In the genomic region with DNA sequence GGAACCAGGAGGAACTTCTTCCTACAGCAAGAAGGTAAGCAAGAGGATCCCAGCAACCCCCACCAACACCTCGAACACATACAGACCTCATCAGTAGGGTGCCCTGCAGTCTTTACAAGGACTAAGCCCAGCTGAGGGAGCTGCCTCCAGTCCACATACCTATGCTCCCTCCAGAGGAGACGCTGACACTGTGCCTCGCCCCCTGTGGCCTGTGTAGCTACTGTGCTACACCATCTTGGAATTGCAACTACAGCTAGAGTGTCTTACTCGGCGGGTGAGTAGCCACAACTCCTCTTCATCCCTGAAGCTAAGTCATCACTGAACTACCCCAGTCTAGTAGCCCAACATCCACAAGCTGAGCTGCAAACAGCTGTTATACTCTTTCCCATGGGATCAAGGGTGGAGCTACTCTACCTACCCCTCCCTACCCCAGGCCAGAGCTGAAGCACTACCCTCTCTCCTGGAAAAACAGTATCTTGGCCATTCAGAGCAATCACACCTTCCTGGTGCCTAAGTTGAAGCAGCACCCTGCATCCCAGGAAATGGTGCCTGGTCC, we compare ENCODE assay signal across 21 cellular contexts. TPM values are rescaled to one million over a fixed set of nuclear protein-coding genes. Genes with fewer than 3 reads are reported as not detected.
"Had no signal": no experiment of that assay in that cellular context is flagged by ENCODE, and none has a peak within 500 bp of the region (broad histone marks: within the 10 kb centered on the region; RNA-seq: fewer than 3 reads in every experiment).

No MANE protein-coding gene starts in this region.

- H3K27me3 ChIP-seq: breast epithelium had no signal

- H3K9me3 ChIP-seq: adrenal gland, breast epithelium, esophagus muscularis mucosa, suprapubic skin, transverse colon, vagina had no signal

- H3K4me3 ChIP-seq: adrenal gland, breast epithelium, esophagus muscularis mucosa, lung, skin epidermis, suprapubic skin, transverse colon, vagina had no signal

- H3K27ac ChIP-seq: adrenal gland, breast epithelium, esophagus muscularis mucosa, skin epidermis, suprapubic skin, transverse colon, vagina had no signal

- H3K4me1 ChIP-seq: adrenal gland, breast epithelium, esophagus muscularis mucosa, suprapubic skin, transverse colon, vagina had no signal

- FAIRE-seq: astrocyte, endothelial cell of umbilical vein, keratinocyte had no signal

- H3K36me3 ChIP-seq: adrenal gland, breast epithelium, esophagus muscularis mucosa, suprapubic skin, transverse colon, vagina had no signal

- ATAC-seq: activated CD4-positive, CD25-positive, alpha-beta regulatory T cell treated with anti-CD3 and anti-CD28 coated beads, Interleukin-2, amount 50 U/mL, for 24 hours; left lobe of liver had no signal

- DNase-seq: activated CD4-positive, alpha-beta T cell treated with anti-CD3 and anti-CD28 coated beads, Interleukin-2, amount 50 U/mL, for 1 hour; activated gamma-delta T cell treated with Interleukin-2 at 50 U/mL for 16 hours; adrenal gland; cerebellar nuclear complex; effector CD8-positive, alpha-beta T cell; midbrain; nephron progenitor cell; T1000; transverse colon had no signal

RNA-seq across cellular contexts. Expression of gene CAMK2B, which starts 42.2 kb away (rescaled TPM):
- total RNA-seq: T-helper 1 cell treated with Interleukin-12 subunit alpha and Interleukin-12 subunit beta and Interleukin-4 antibody, amounts not matched to agents 30 ng/mL and 1 ng/mL, for 36 hours had no signal
